ENCODE assay signal across 9 cellular contexts in genomic region chr12:109777544-109777943, GRCh38. TPM values are rescaled to one million over a fixed set of nuclear protein-coding genes. Genes with fewer than 3 reads are reported as not detected.
DNase-seq lines count a peak whose midpoint lies in the region; ATAC-seq and TF ChIP-seq lines count a peak whose summit lies in the region.
"Had no signal": no experiment of that assay in that cellular context is flagged by ENCODE, and none has a peak within 500 bp of the region (broad histone marks: within the 10 kb centered on the region; RNA-seq: fewer than 3 reads in every experiment).

No MANE protein-coding gene starts in this region.

- H3F3A ChIP-seq in GM23338 (replicated peaks; ENCODE audit: low read depth): no peaks in the 10 kb centered on the region

- DNase-seq in CD4-positive, alpha-beta memory T cell: peak in 4 of 5 donors; percentile 24 to 38 (median 32)
- DNase-seq in GM23338 (ENCODE audit: low spot score) (peak; percentile 52), Peyer's patch (peak in 2 of 3 donors; percentile 20 to 54), mammary epithelial cell (peak; percentile 63)
- DNase-seq in stimulated activated CD4-positive, alpha-beta T cell treated with anti-CD3 and anti-CD28 coated beads, Interleukin-1b, Interleukin-23, amount 100 ng/mL, for 48 hours: peak; percentile 54
- DNase-seq: heart left ventricle had no signal

- H3K9ac ChIP-seq in mammary epithelial cell (ENCODE audit: insufficient read depth, low read length): no peak overlapping the region

- in situ Hi-C loops in mammary epithelial cell (cut with MboI; ENCODE audit: low sequenced_read_pairs in 2 of 2): loop anchor here (5.0 to 10.0 kb wide), 3 partner anchors 185 to 353 kb away; no protein-coding TSS in a partner anchor

- peaks cover 2 to 3% of the 10 kb centered on the region in 2 donors for H3K27me3 Mint-ChIP-seq in CD4-positive, alpha-beta memory T cell
- peaks cover 16% of the 10 kb centered on the region for H3K27me3 Mint-ChIP-seq in GM23338 (ENCODE audit: insufficient read depth, low read depth, poor library complexity)

- no peaks in the 10 kb centered on the region for H3K36me3 Mint-ChIP-seq in CD4-positive, alpha-beta memory T cell
- no peaks in the 10 kb centered on the region for H3K36me3 Mint-ChIP-seq in GM23338 (ENCODE audit: low read depth)

- CTCF ChIA-PET in CD4-positive, alpha-beta memory T cell (lab: Charles Lee; ENCODE audit: partially characterized antibody): interaction anchor here (0.5 to 2.7 kb wide), 7 partner anchors 29 to 530 kb away, joined by 3 to 16 read pairs (median 4); no protein-coding TSS in a partner anchor
- CTCF ChIA-PET in mammary epithelial cell (lab: Charles Lee; ENCODE audit: low non-redundant PET): interaction anchor here (0.7 kb wide), 1 partner anchor 68 kb away, joined by 5 read pairs; no protein-coding TSS in a partner anchor

- H3K9me2 ChIP-seq in GM23338 (ENCODE audit: insufficient read depth): no peaks in the 10 kb centered on the region

- H3K27ac ChIP-seq in CD4-positive, alpha-beta memory T cell (ENCODE audit: low read depth, low read length): no peak overlapping the region
- no peak overlapping the region for H3K27ac ChIP-seq in GM23338 (ENCODE audit: low read depth)
- H3K27ac ChIP-seq in Peyer's patch: no peak overlapping the region
- no peak overlapping the region for H3K27ac ChIP-seq in mammary epithelial cell (ENCODE audit: insufficient read depth, low read depth, low read length)

- no peaks in the 10 kb centered on the region for H3K27me3 ChIP-seq in CD4-positive, alpha-beta memory T cell (ENCODE audit: insufficient read depth, low read length)
- H3K27me3 ChIP-seq in GM23338 (ENCODE audit: insufficient read depth) (no peaks in the 10 kb centered on the region), Peyer's patch (no peaks in the 10 kb centered on the region), mammary epithelial cell (ENCODE audit: insufficient read depth, low read length) (no peaks in the 10 kb centered on the region)

- peaks cover 0 to 2% (median 0%) of the 10 kb centered on the region in 8 donors for H3K9me3 Mint-ChIP-seq in CD4-positive, alpha-beta memory T cell
- peaks cover 12% of the 10 kb centered on the region for H3K9me3 Mint-ChIP-seq in GM23338

- H4K20me1 ChIP-seq in GM23338 (replicated peaks; ENCODE audit: insufficient read depth) (no peaks in the 10 kb centered on the region), mammary epithelial cell (ENCODE audit: insufficient read depth, low read length) (no peaks in the 10 kb centered on the region)

- TF ChIP-seq POLR2A in Peyer's patch (IDR thresholded peaks at IDR 0.05): no peak

- TF ChIP-seq CTCF in GM23338 (conservative IDR thresholded peaks at IDR 0.05; ENCODE audit: low read depth in 2 of 2): no peak
- no peak for TF ChIP-seq CTCF in Peyer's patch (IDR thresholded peaks at IDR 0.05)
- TF ChIP-seq CTCF in mammary epithelial cell (conservative IDR thresholded peaks at IDR 0.05 in 1 of 2, IDR thresholded peaks at IDR 0.05 in 1 of 2; ENCODE audit: extremely low read depth in 1 of 2, insufficient read depth in 1 of 2, low read depth in 1 of 2, low read length in 2 of 2): no peak

- ATAC-seq in GM23338 (peak; percentile 34), GM19035 (IDR thresholded peaks at IDR 0.05; ENCODE audit: unreplicated experiment) (no peak), HG02759 (IDR thresholded peaks at IDR 0.05; ENCODE audit: unreplicated experiment) (no peak), GM19397 (IDR thresholded peaks at IDR 0.05; ENCODE audit: unreplicated experiment) (no peak)

- POLR2A ChIA-PET in CD4-positive, alpha-beta memory T cell (lab: Charles Lee; ENCODE audit: partially characterized antibody): no interaction called here

- no peaks in the 10 kb centered on the region for H3K9me3 ChIP-seq in CD4-positive, alpha-beta memory T cell (ENCODE audit: control insufficient read depth in 1 of 2, low read length in 2 of 2)
- H3K9me3 ChIP-seq in Peyer's patch (peaks cover 0 to 5% (median 0%) of the 10 kb centered on the region in 4 donors), mammary epithelial cell (replicated peaks; ENCODE audit: insufficient read depth, low read length) (peaks cover 4% of the 10 kb centered on the region)

- no peaks in the 10 kb centered on the region for H3K36me3 ChIP-seq in CD4-positive, alpha-beta memory T cell (ENCODE audit: insufficient read depth, low read length)
- no peaks in the 10 kb centered on the region for H3K36me3 ChIP-seq in GM23338 (ENCODE audit: insufficient read depth)
- no peaks in the 10 kb centered on the region for H3K36me3 ChIP-seq in Peyer's patch
- H3K36me3 ChIP-seq in mammary epithelial cell (ENCODE audit: insufficient read depth, low read length): no peaks in the 10 kb centered on the region
- H3K36me3 ChIP-seq: heart left ventricle had no signal

- H3K4me3 Mint-ChIP-seq in CD4-positive, alpha-beta memory T cell: peak overlapping the region in 5 of 8 donors; percentile 5 to 66 (median 44)
- H3K4me3 Mint-ChIP-seq in GM23338: no peak overlapping the region

- no peaks in the 10 kb centered on the region for H3K4me1 ChIP-seq in CD4-positive, alpha-beta memory T cell (ENCODE audit: insufficient read depth, low read length)
- H3K4me1 ChIP-seq in GM23338 (ENCODE audit: insufficient read depth) (no peaks in the 10 kb centered on the region), Peyer's patch (peaks cover 0 to 8% (median 0%) of the 10 kb centered on the region in 4 donors), mammary epithelial cell (ENCODE audit: insufficient read depth, low read length) (peaks cover 18% of the 10 kb centered on the region)

- dilution Hi-C loops in mammary epithelial cell (cut with HindIII; ENCODE audit: low sequenced_read_pairs): loop anchor here (5.0 kb wide), 1 partner anchor 250 kb away; no protein-coding TSS in a partner anchor

- H3K4me2 ChIP-seq in GM23338 (no peak overlapping the region), mammary epithelial cell (ENCODE audit: insufficient read depth, low read depth, low read length) (peak overlapping the region; percentile 13)

- BruUV-seq in mammary epithelial cell (replicated peaks; lab: Mats Ljungman, UMichigan): no TSS peak

- WGBS in mammary epithelial cell (ENCODE audit: low coverage, missing lambda C conversion rate): 52% methylated on average over 5 of the region's 5 CpGs

- H3K27ac Mint-ChIP-seq in CD4-positive, alpha-beta memory T cell: peak overlapping the region in 4 of 7 donors; percentile 2 to 83 (median 52)
- H3K27ac Mint-ChIP-seq in GM23338: no peak overlapping the region; the same call in 1 of the 2 replicates

- H3K4me3 ChIP-seq in CD4-positive, alpha-beta memory T cell (ENCODE audit: low read length in 2 of 2): no peak overlapping the region
- H3K4me3 ChIP-seq in GM23338 (no peak overlapping the region), Peyer's patch (no peak overlapping the region), mammary epithelial cell (replicated peaks in 1 of 3; ENCODE audit: insufficient read depth in 1 of 3, low read depth in 2 of 3, low read length in 3 of 3) (no peak overlapping the region)
- H3K4me3 ChIP-seq: heart left ventricle had no signal

- H2AFZ ChIP-seq in GM23338 (peak overlapping the region; percentile 90), mammary epithelial cell (ENCODE audit: low read depth, low read length) (peak overlapping the region; percentile 60)

- peaks cover 5 to 9% (median 6%) of the 10 kb centered on the region in 4 donors for H3K4me1 Mint-ChIP-seq in CD4-positive, alpha-beta memory T cell
- H3K4me1 Mint-ChIP-seq in GM23338: peaks cover 11% of the 10 kb centered on the region

- H3K79me2 ChIP-seq in GM23338 (replicated peaks; ENCODE audit: insufficient read depth) (no peaks in the 10 kb centered on the region), mammary epithelial cell (ENCODE audit: insufficient read depth, low read length) (no peaks in the 10 kb centered on the region)

- intact Hi-C loops in CD4-positive, alpha-beta memory T cell (cut with micrococcal nuclease): no loop called here
- intact Hi-C loops in mammary epithelial cell (cut with micrococcal nuclease): loop anchor here (10.0 kb wide), 1 partner anchor 653 kb away; no protein-coding TSS in a partner anchor

TF ChIP-seq in GM23338, 12 proteins besides CTCF, POLR2A, EP300 and RAD21 (continues in another document):
- TF ChIP-seq STAT1 (IDR thresholded peaks at IDR 0.05; ENCODE audit: unreplicated experiment) (no peak), EZH2phosphoT487 (IDR thresholded peaks at IDR 0.05; ENCODE audit: unreplicated experiment) (no peak)

RNA-seq across cellular contexts. Expression of gene TRPV4, which starts 55.7 kb away (rescaled TPM):
- under 1 TPM in 1 of 2 experiments, not detected in 1; 0.17 TPM for total RNA-seq in CD4-positive, alpha-beta memory T cell
- not detected for polyA plus RNA-seq in CD4-positive, alpha-beta memory T cell
- total RNA-seq in GM23338 (2014; rRNA removed; shearing (Covaris generic)): 1.0 and 1.1 TPM in 2 replicates
- polyA plus RNA-seq in GM23338 (2016; fragmentation: Nextera tagmentation; extraction: Ambion mirVana) (0.50 and 0.66 TPM in 2 replicates), mammary epithelial cell (12.1 TPM)
- total RNA-seq in Peyer's patch (under 1 TPM in 2 of 4 donors, not detected in 2; 0.27 to 0.57 TPM), mammary epithelial cell (1 to 10 TPM; 3.5 to 9.5 TPM)
- 4.7 TPM for polyA minus RNA-seq in mammary epithelial cell
